22 cellular contexts compared by ENCODE assay signal in genomic region chr17:73936908-73937627, GRCh38.
DNase-seq lines count a peak whose midpoint lies in the region; ATAC-seq and TF ChIP-seq lines count a peak whose summit lies in the region.
"Had no signal": no experiment of that assay in that cellular context is flagged by ENCODE, and none has a peak within 500 bp of the region (broad histone marks: within the 10 kb centered on the region; RNA-seq: fewer than 3 reads in every experiment).

No MANE protein-coding gene starts in this region.

- H3K27ac ChIP-seq in OCI-LY1 (ENCODE audit: low read depth, low read length, poor library complexity, severe bottlenecking): no peak overlapping the region
- H3K27ac ChIP-seq: lower lobe of right lung, thyroid gland had no signal

- TF ChIP-seq POLR2A in NB4 (IDR thresholded peaks at IDR 0.05; ENCODE audit: extremely low read depth, insufficient read length): no peak

- H3K79me2 ChIP-seq in OCI-LY1 (ENCODE audit: insufficient read depth, low read length): no peaks in the 10 kb centered on the region

- no peaks in the 10 kb centered on the region for H4K20me1 ChIP-seq in OCI-LY1 (ENCODE audit: insufficient read depth, low read length)

- no peaks in the 10 kb centered on the region; the same call in 1 of the 2 replicates for H3K27me3 ChIP-seq in H7 (ENCODE audit: control insufficient read depth, insufficient read depth, low read length)
- H3K27me3 ChIP-seq in OCI-LY1 (ENCODE audit: insufficient read depth, low read length): 0 out of 2 replicates have a peak, but pooled peaks cover 3% of the 10 kb centered on the region
- H3K27me3 ChIP-seq: thyroid gland had no signal

- H3K4me2 ChIP-seq in OCI-LY1 (ENCODE audit: low read length): no peak overlapping the region

- DNase-seq in H7 (peak; percentile 23), NB4 (ENCODE audit: low read depth) (peak; percentile 65), mesenteric fat pad (ENCODE audit: low spot score) (peak; percentile 55)
- DNase-seq in stimulated activated CD4-positive, alpha-beta T cell treated with anti-CD3 and anti-CD28 coated beads, Interleukin-4, amount 100 ng/mL, for 4 hours: no peak
- DNase-seq: DND-41; effector memory CD8-positive, alpha-beta T cell; foreskin fibroblast; kidney; lower lobe of right lung; natural killer cell; NCI-H1436; NCI-H2171; NCI-H526; small intestine; stimulated activated CD8-positive, alpha-beta memory T cell treated with anti-CD3 and anti-CD28 coated beads, Interleukin-4, amount 100 ng/mL, for 48 hours; stimulated activated naive CD8-positive, alpha-beta T cell treated with anti-CD3 and anti-CD28 coated beads, Interleukin-15, amount 100 ng/mL, for 72 hours; thyroid gland had no signal

- no peaks in the 10 kb centered on the region for H3K4me1 ChIP-seq in OCI-LY1 (ENCODE audit: insufficient read depth, low read length, severe bottlenecking)
- H3K4me1 ChIP-seq: HAP-1, lower lobe of right lung, thyroid gland had no signal

- H3K36me3 ChIP-seq in H7 (replicated peaks; ENCODE audit: control insufficient read depth, insufficient read depth, low read length) (no peaks in the 10 kb centered on the region), OCI-LY1 (ENCODE audit: insufficient read depth, low read length) (no peaks in the 10 kb centered on the region)
- H3K36me3 ChIP-seq: HAP-1, lower lobe of right lung, thyroid gland had no signal

- H2AFZ ChIP-seq in OCI-LY1 (ENCODE audit: low read length): no peak overlapping the region

- H3K4me3 ChIP-seq in H7 (ENCODE audit: insufficient read depth, low read depth, low read length): no peak overlapping the region
- H3K4me3 ChIP-seq in NB4 (ENCODE audit: low read depth, low read length): no peak overlapping the region
- H3K4me3 ChIP-seq in OCI-LY1 (ENCODE audit: low read depth, low read length, poor library complexity, severe bottlenecking): no peak overlapping the region
- H3K4me3 ChIP-seq: HAP-1, lower lobe of right lung, thyroid gland had no signal

- ATAC-seq in activated CD4-positive, CD25-positive, alpha-beta regulatory T cell treated with anti-CD3 and anti-CD28 coated beads, Interleukin-2, amount 50 U/mL, for 24 hours: no peak
- ATAC-seq in GM18517 (IDR thresholded peaks at IDR 0.05; ENCODE audit: unreplicated experiment): no peak
- ATAC-seq: activated naive CD4-positive, alpha-beta T cell treated with anti-CD3 and anti-CD28 coated beads, Interleukin-2, amount 50 U/mL, for 72 hours; effector memory CD8-positive, alpha-beta T cell; lower lobe of right lung; natural killer cell; stimulated activated naive CD8-positive, alpha-beta T cell treated with anti-CD3 and anti-CD28 coated beads, Interleukin-15, amount 100 ng/mL, for 72 hours had no signal

- no peak overlapping the region for H3K9ac ChIP-seq in OCI-LY1 (ENCODE audit: low read length)

- H3K9me3 ChIP-seq in OCI-LY1 (ENCODE audit: low read length): no peaks in the 10 kb centered on the region
- H3K9me3 ChIP-seq: HAP-1, lower lobe of right lung, thyroid gland had no signal

- no peaks in the 10 kb centered on the region for H3F3A ChIP-seq in OCI-LY1 (ENCODE audit: insufficient read depth, low read length)

- H3K9me2 ChIP-seq in OCI-LY1 (ENCODE audit: low read depth, low read length): no peaks in the 10 kb centered on the region

- TF ChIP-seq CTCF in NB4 (IDR thresholded peaks at IDR 0.05; ENCODE audit: low read depth, low read length) (peak; percentile 25), OCI-LY1 (IDR thresholded peaks at IDR 0.05; ENCODE audit: low read length) (peak; percentile 22; the same call in 1 of the 2 replicates)

Comparison
In these comparisons a context has a peak if more than half of its experiments do, and no peak if none do; other contexts are left out.
1. DNase-seq: peak in H7 (single experiment), NB4 (single experiment) and mesenteric fat pad (single experiment); none in stimulated activated CD4-positive, alpha-beta T cell treated with anti-CD3 and anti-CD28 coated beads, Interleukin-4, amount 100 ng/mL, for 4 hours (0 of 2).